In the genomic region with DNA sequence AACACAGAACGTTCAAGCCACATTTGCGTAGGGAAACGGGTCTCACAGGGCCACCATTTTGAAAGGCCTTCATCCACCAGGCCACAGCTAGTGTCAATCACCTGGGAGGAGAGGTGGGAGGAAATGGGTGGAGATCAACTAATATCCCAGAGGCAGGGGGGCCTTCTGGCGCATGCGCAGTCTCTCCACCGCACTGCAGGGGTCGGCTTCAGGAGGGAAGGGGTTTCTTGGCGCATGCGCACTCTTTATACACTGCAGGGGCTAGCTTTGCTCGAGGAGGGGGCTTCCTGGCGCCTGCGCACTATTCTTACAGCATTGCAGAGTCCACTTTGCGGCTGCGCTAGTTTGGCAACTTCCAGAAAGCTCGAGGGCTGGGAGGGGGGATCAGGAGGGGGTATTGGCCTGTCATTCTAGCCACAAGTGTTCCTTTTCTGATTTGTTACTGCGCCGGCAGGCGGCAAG, we compare ENCODE assay signal across 1 cellular context.
A peak's percentile ranks its signal among the peaks of the same experiment; 100 is the strongest.
TF ChIP-seq lines count a peak whose summit lies in the region.

No MANE protein-coding gene starts in this region.

TF ChIP-seq in K562, 482 proteins besides CTCF, POLR2A, EP300 and RAD21:
- peak; percentile 79 to 83 for TF ChIP-seq NRF1 (conservative IDR thresholded peaks at IDR 0.05 in 1 of 2, IDR thresholded peaks at IDR 0.05 in 1 of 2)
- TF ChIP-seq, protein P1, sequence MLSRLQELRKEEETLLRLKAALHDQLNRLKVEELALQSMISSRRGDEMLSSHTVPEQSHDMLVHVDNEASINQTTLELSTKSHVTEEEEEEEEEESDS (CRISPR knock-in tag; IDR thresholded peaks at IDR 0.05) = no peak
- no peak for TF ChIP-seq ZNF23 (CRISPR knock-in tag; IDR thresholded peaks at IDR 0.05)
- TF ChIP-seq, protein P2, sequence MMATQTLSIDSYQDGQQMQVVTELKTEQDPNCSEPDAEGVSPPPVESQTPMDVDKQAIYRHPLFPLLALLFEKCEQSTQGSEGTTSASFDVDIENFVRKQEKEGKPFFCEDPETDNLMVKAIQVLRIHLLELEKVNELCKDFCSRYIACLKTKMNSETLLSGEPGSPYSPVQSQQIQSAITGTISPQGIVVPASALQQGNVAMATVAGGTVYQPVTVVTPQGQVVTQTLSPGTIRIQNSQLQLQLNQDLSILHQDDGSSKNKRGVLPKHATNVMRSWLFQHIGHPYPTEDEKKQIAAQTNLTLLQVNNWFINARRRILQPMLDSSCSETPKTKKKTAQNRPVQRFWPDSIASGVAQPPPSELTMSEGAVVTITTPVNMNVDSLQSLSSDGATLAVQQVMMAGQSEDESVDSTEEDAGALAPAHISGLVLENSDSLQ (IDR thresholded peaks at IDR 0.05) = peak; percentile 49
- TF ChIP-seq, protein P3, sequence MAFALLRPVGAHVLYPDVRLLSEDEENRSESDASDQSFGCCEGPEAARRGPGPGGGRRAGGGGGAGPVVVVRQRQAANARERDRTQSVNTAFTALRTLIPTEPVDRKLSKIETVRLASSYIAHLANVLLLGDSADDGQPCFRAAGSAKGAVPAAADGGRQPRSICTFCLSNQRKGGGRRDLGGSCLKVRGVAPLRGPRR (CRISPR knock-in tag; IDR thresholded peaks at IDR 0.05) = no peak
- TF ChIP-seq ZSCAN29 (IDR thresholded peaks at IDR 0.05) = no peak
TF ChIP-seq in K562: peak in this region for 2.
